In the genomic region with DNA sequence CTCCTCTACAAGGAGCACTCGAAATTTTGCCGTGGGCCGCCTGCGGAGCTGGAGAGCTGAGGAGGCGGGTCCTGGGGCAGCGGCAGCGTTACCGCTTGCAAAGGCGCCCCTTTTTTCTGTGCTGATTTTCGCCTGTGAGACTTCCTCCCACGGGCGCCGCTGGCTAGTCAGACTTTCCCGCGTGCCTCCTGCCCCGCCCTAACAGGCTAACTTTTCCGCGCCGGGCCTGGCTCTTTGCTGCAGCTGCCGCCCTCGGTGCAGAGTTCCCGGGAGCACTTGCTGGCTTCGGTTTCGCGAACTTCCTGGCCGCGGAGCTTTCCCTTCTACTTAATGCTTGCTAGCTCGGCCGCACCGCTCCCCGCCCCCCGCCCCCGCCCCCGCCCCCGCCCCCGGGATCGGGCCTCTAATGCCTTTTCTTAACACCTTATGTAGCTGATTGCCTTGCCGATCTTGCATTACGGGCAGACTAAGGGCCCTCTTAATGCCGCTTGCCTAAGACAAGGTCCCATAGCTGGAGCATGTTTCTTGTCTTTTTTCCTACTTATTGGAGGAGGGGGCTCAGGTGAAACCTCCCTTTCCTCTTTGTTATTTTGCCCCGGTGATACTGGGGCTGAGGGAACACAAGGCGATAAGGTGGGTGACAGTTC, we compare ENCODE assay signal across 8 cellular contexts. TPM values are rescaled to one million over a fixed set of nuclear protein-coding genes. Genes with fewer than 3 reads are reported as not detected.
A peak's percentile ranks its signal among the peaks of the same experiment; 100 is the strongest.
DNase-seq lines count a peak whose midpoint lies in the region; ATAC-seq and TF ChIP-seq lines count a peak whose summit lies in the region.

No MANE protein-coding gene starts in this region.

- TF ChIP-seq CTCF in AG04449 (IDR thresholded peaks at IDR 0.05; ENCODE audit: insufficient read depth, low read length, missing control alignments) (no peak), VCaP (conservative IDR thresholded peaks at IDR 0.05) (no peak), breast epithelium (IDR thresholded peaks at IDR 0.05) (no peak)

- H3K36me3 ChIP-seq in breast epithelium (no peaks in the 10 kb centered on the region), skeletal muscle satellite cell (ENCODE audit: insufficient read depth, low read length) (no peaks in the 10 kb centered on the region)

- POLR2A ChIA-PET in AG04449 (lab: Yijun Ruan, JAX): no interaction called here

- H3K9me3 ChIP-seq in breast epithelium (no peaks in the 10 kb centered on the region), skeletal muscle satellite cell (replicated peaks; ENCODE audit: low read length) (no peaks in the 10 kb centered on the region)

- peak overlapping the region; percentile 91 for H3K4me2 ChIP-seq in skeletal muscle satellite cell (ENCODE audit: low read length)

- H3K27me3 ChIP-seq in breast epithelium (no peaks in the 10 kb centered on the region), skeletal muscle satellite cell (ENCODE audit: control insufficient read depth, insufficient read depth, low read length) (peaks cover 47% of the 10 kb centered on the region)

- H3K9ac ChIP-seq in skeletal muscle satellite cell (ENCODE audit: low read depth, low read length): peak overlapping the region; percentile 32

- CTCF ChIA-PET in AG04449 (lab: Yijun Ruan, JAX): interaction anchor here (1.9 to 4.0 kb wide), 3 partner anchors 11 to 44 kb away, joined by 4 to 26 read pairs (median 6); no protein-coding TSS in a partner anchor

- H3K27ac ChIP-seq in VCaP (peak overlapping the region; percentile 37; the same call in 1 of the 2 replicates), breast epithelium (peak overlapping the region in 1 of 2 donors; percentile 5)

- peaks cover 0 to 4% of the 10 kb centered on the region in 2 donors for H3K4me1 ChIP-seq in breast epithelium
- peaks cover 3% of the 10 kb centered on the region for H3K4me1 ChIP-seq in skeletal muscle satellite cell (ENCODE audit: control insufficient read depth, insufficient read depth, low read length)

- ATAC-seq in HG02798 (IDR thresholded peaks at IDR 0.05; ENCODE audit: poor library complexity, unreplicated experiment): peak; percentile 51

- intact Hi-C loops in breast epithelium (cut with DNase I; ENCODE audit: low total_unique reads): no loop called here

- H3K4me3 ChIP-seq in AG04449 (ENCODE audit: low read depth, low read length) (peak overlapping the region; percentile 44), breast epithelium (peak overlapping the region; percentile 36 to 60 (median 50)), skeletal muscle satellite cell (ENCODE audit: low read length) (peak overlapping the region; percentile 67)

- TF ChIP-seq POLR2A in breast epithelium (IDR thresholded peaks at IDR 0.05): no peak

- DNase-seq in AG04449 (ENCODE audit: low read depth, low spot score) (no peak), breast epithelium (ENCODE audit: low spot score in 2 of 2) (peak; percentile 29 to 66), inferior parietal cortex (ENCODE audit: extremely low spot score) (peak; percentile 29), NCI-H2171 treated with DMSO at 0.1 percent for 48 hours (lab: John Stamatoyannopoulos, UW) (no peak), GOT3 (lab: John Stamatoyannopoulos, UW) (no peak)

RNA-seq across cellular contexts. Expression of a gene that starts 37.9 kb away (rescaled TPM):
- 10 to 100 TPM in 2 of 3 donors, 1 to 10 TPM in 1; 1.1 to 15.8 (median 11.5) TPM for total RNA-seq in breast epithelium
- total RNA-seq in skeletal muscle satellite cell (2012; rRNA removed): 2.2 and 3.0 TPM in 2 replicates

Comparison
In these comparisons a context has a peak if more than half of its experiments do, and no peak if none do; other contexts are left out.
1. DNase-seq: peak in breast epithelium (2 of 2) and inferior parietal cortex (single experiment); none in AG04449 (single experiment), NCI-H2171 treated with DMSO at 0.1 percent for 48 hours (single experiment) and GOT3 (single experiment).
2. Peak in every context shown above with its lines, with median percentiles within 50 percentile points of each other: H3K4me3 ChIP-seq.